ENCODE assay signal across 8 cellular contexts in the genomic region with DNA sequence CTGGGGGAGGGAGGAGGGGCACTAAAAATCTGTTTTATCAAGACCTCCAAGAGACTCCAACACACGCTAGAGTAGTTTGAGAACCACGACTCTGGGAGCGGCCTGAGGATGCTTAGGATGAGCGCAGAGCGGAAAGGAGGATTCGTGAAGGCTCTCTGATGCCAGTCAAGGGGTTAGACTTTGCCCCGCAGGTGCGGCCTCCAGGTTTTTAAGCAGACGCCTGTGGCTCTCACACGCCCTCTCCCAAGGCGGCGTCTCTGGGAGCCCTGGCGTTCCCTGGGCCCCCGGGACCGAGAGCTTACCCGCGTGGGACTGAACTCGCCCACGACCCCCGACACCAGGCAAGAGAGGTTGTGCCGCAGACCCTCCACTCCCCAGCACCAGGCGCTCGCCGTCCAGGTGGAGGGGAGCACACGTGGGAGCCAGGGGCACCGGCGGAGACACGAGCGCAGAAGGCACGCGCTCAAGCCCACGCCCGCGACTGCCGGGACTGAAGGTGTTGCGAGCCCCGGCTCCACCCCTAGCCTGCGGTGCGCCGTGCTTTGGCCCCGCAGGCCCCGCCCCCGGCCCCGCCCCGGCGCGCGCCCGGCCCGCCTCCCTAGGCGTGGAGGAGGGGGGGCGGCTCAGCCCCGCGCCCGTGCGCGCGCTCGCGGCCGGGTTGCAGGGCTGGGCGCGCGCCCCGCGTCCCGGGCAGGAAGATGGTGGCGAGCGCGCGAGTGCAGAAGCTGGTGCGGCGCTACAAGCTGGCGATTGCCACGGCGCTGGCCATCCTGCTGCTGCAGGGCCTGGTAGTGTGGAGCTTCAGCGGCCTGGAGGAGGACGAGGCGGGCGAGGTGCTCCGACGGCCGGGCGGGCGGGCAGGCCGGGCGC. TPM values are rescaled to one million over a fixed set of nuclear protein-coding genes. Genes with fewer than 3 reads are reported as not detected.
DNase-seq lines count a peak whose midpoint lies in the region; ATAC-seq and TF ChIP-seq lines count a peak whose summit lies in the region.

A gene (plus strand): TSS at position 684 of the 870 bp plus-strand sequence. CDS start 15 bp downstream, at position 699.

- no peaks in the 10 kb centered on the region for H3K36me3 ChIP-seq in right lobe of liver

- H3K4me1 ChIP-seq in right lobe of liver, result peaks cover 0 to 10% (median 3%) of the 10 kb centered on the region in 4 donors

- H3K4me3 ChIP-seq in right lobe of liver, result peak within 1 kb of the TSS; percentile 61 to 81 (median 62)

- ATAC-seq in HG03442 (IDR thresholded peaks at IDR 0.05; ENCODE audit: unreplicated experiment), result peak; percentile 76
- ATAC-seq in right lobe of liver, result peak; percentile 93 to 99 (median 94)

- intact Hi-C loops in right lobe of liver (cut with DNase I), result no loop called here

- peak within 1 kb of the TSS in 1 of 3 donors; percentile 32 for H3K27ac ChIP-seq in right lobe of liver

- DNase-seq in Ammon's horn (ENCODE audit: low spot score) (peak; percentile 87), NCI-H69 (lab: John Stamatoyannopoulos, UW) (peak; percentile 98), dermis microvascular lymphatic vessel endothelial cell (ENCODE audit: low read depth in 2 of 2) (peak; percentile 57 to 89), right lobe of liver (peak; percentile 92)
- DNase-seq in activated CD4-positive, alpha-beta T cell treated with anti-CD3 and anti-CD28 coated beads, Interleukin-2, amount 50 U/mL, for 24 hours (ENCODE audit: low read depth in 1 of 2, low spot score in 1 of 2), result peak; percentile 78 to 82
- DNase-seq in stimulated activated CD4-positive, alpha-beta T cell treated with anti-CD3 and anti-CD28 coated beads, Interleukin-4, amount 100 ng/mL, for 24 hours, result peak; percentile 89

- H3K27me3 ChIP-seq in right lobe of liver, result no peaks in the 10 kb centered on the region

- 14% methylated on average over 1 of the region's 87 CpGs for WGBS in right lobe of liver (ENCODE audit: insufficient coverage, low coverage, low lambda C conversion rate, missing lambda C conversion rate)

- TF ChIP-seq POLR2A in GM19193 (IDR thresholded peaks at IDR 0.05; ENCODE audit: extremely low read depth, insufficient read depth, insufficient read length) (peak; percentile 74), right lobe of liver (IDR thresholded peaks at IDR 0.05) (peak; percentile 46)

- TF ChIP-seq CTCF in right lobe of liver (IDR thresholded peaks at IDR 0.05), result no peak

- no peaks in the 10 kb centered on the region for H3K9me3 ChIP-seq in right lobe of liver

RNA-seq across cellular contexts. Expression of the gene that starts here (rescaled TPM):
- total RNA-seq in dermis microvascular lymphatic vessel endothelial cell (16.6 and 20.2 TPM in 2 replicates), right lobe of liver (10 to 100 TPM in 3 of 6 experiments, 1 to 10 TPM in 3; 7.0 to 13.8 (median 9.4) TPM)
